Comparison of ENCODE assay signal across 8 cellular contexts in genomic region chr13:44918323-44919102, GRCh38.
A peak's percentile ranks its signal among the peaks of the same experiment; 100 is the strongest.
DNase-seq lines count a peak whose midpoint lies in the region; ATAC-seq and TF ChIP-seq lines count a peak whose summit lies in the region.

No MANE protein-coding gene starts in this region.

- POLR2A ChIA-PET in AG04450 (lab: Yijun Ruan, JAX): interaction anchor here (0.6 to 1.5 kb wide), 2 partner anchors 13 to 268 kb away, joined by 5 read pairs; no protein-coding TSS in a partner anchor

- peaks cover 0 to 4% (median 2%) of the 10 kb centered on the region in 4 donors for H3K4me1 ChIP-seq in liver (ENCODE audit: control insufficient read depth in 4 of 4, insufficient read depth in 4 of 4, low read length in 3 of 4)

- H3K9me3 ChIP-seq in AG04450 (ENCODE audit: control insufficient read depth, insufficient read depth, low read length): no peaks in the 10 kb centered on the region
- H3K9me3 ChIP-seq in liver (ENCODE audit: control insufficient read depth in 4 of 4, low read length in 3 of 4): no peaks in the 10 kb centered on the region

- 13% methylated on average over 26 of the region's 26 CpGs for WGBS in liver

- TF ChIP-seq CTCF in AG04450 (IDR thresholded peaks at IDR 0.05; ENCODE audit: low read depth, low read length) (peak; percentile 75), dorsolateral prefrontal cortex (IDR thresholded peaks at IDR 0.05 in 54 of 56, conservative IDR thresholded peaks at IDR 0.05 in 2 of 56; ENCODE audit: low read depth in 1 of 56, partially characterized antibody in 56 of 56) (peak; percentile 37 to 83 (median 65)), liver (IDR thresholded peaks at IDR 0.05; ENCODE audit: low read depth, low read length, missing input control) (peak; percentile 84)

- CTCF ChIA-PET in AG04450 (lab: Charles Lee): interaction anchor here (0.7 to 2.3 kb wide), 11 partner anchors 10 to 435 kb away, joined by 3 to 13 read pairs (median 3); no protein-coding TSS in a partner anchor

- intact Hi-C loops in dorsolateral prefrontal cortex (cut with DNase I): loop anchor here (2.0 to 5.0 kb wide), 3 partner anchors 49 to 342 kb away; partner anchors contain the start of gene TSC22D1 (in 1 of the 2)

- ATAC-seq in GM18519 (IDR thresholded peaks at IDR 0.05; ENCODE audit: low FRiP score, unreplicated experiment) (peak; percentile 68), HG03064 (IDR thresholded peaks at IDR 0.05; ENCODE audit: low read depth, unreplicated experiment) (peak; percentile 91)

- no peaks in the 10 kb centered on the region for H3K27me3 ChIP-seq in AG04450 (ENCODE audit: control insufficient read depth, insufficient read depth, low read length)
- H3K27me3 ChIP-seq in dorsolateral prefrontal cortex: no peaks in the 10 kb centered on the region
- no peaks in the 10 kb centered on the region for H3K27me3 ChIP-seq in liver (ENCODE audit: control insufficient read depth in 4 of 4, insufficient read depth in 4 of 4, low read length in 3 of 4)

- H3K27ac ChIP-seq in AG04450 (ENCODE audit: low read depth, low read length) (peak overlapping the region; percentile 99), dorsolateral prefrontal cortex (peak overlapping the region; percentile 89 to 100 (median 99)), liver (ENCODE audit: low read depth in 1 of 2, low read length in 2 of 2) (peak overlapping the region; percentile 95 to 99)

- H3K4me3 ChIP-seq in AG04450 (ENCODE audit: low read depth, low read length) (peak overlapping the region; percentile 66), dorsolateral prefrontal cortex (peak overlapping the region; percentile 52 to 87 (median 68)), liver (ENCODE audit: low read depth in 1 of 3, low read length in 3 of 3) (peak overlapping the region; percentile 42 to 74 (median 50))

- TF ChIP-seq RAD21 in liver (IDR thresholded peaks at IDR 0.05): peak; percentile 64 to 75

- peak overlapping the region; percentile 31 to 98 for H3K9ac ChIP-seq in liver (ENCODE audit: low read depth in 1 of 2, low read length in 2 of 2)

- DNase-seq in AG04450 (ENCODE audit: low read depth, low spot score) (peak; percentile 93), NCI-H510A (lab: John Stamatoyannopoulos, UW) (peak; percentile 11), dorsolateral prefrontal cortex (peak; percentile 74 to 90 (median 82))
- DNase-seq in activated CD4-positive, alpha-beta T cell treated with anti-CD3 and anti-CD28 coated beads for 48 hours: peak; percentile 86
- DNase-seq in stimulated activated CD4-positive, alpha-beta T cell treated with anti-CD3 and anti-CD28 coated beads, Interleukin-4, amount 100 ng/mL, for 4 hours: peak; percentile 71 to 72

- H3K36me3 ChIP-seq in liver (ENCODE audit: control insufficient read depth in 4 of 4, insufficient read depth in 3 of 4, low read depth in 1 of 4, low read length in 3 of 4): no peaks in the 10 kb centered on the region

TF ChIP-seq in liver, 16 proteins besides CTCF, POLR2A, EP300 and RAD21:
- TF ChIP-seq MAX (IDR thresholded peaks at IDR 0.05) (peak; percentile 49), ZBTB33 (IDR thresholded peaks at IDR 0.05) (no peak), REST (IDR thresholded peaks at IDR 0.05) (peak; percentile 79), JUND (IDR thresholded peaks at IDR 0.05) (peak; percentile 94 to 98), EGR1 (IDR thresholded peaks at IDR 0.05; ENCODE audit: low read depth in 2 of 2) (no peak), GABPA (IDR thresholded peaks at IDR 0.05 in 1 of 2, conservative IDR thresholded peaks at IDR 0.05 in 1 of 2) (no peak), ATF3 (IDR thresholded peaks at IDR 0.05) (no peak), SP1 (IDR thresholded peaks at IDR 0.05) (peak; percentile 67), RXRA (IDR thresholded peaks at IDR 0.05) (peak in 1 of 2 donors; percentile 4), HNF4G (IDR thresholded peaks at IDR 0.05) (no peak), FOXA1 (IDR thresholded peaks at IDR 0.05) (no peak), FOXA2 (IDR thresholded peaks at IDR 0.05) (peak; percentile 2), TAF1 (conservative IDR thresholded peaks at IDR 0.05) (no peak), NR2F2 (IDR thresholded peaks at IDR 0.05) (no peak), HNF4A (conservative IDR thresholded peaks at IDR 0.05) (peak in 1 of 2 donors; percentile 6), YY1 (IDR thresholded peaks at IDR 0.05) (peak; percentile 92)
TF ChIP-seq in liver: peak in this region for 8.

Comparison
In these comparisons a context has a peak if more than half of its experiments do, and no peak if none do; other contexts are left out.
1. Peak in every context shown above with its lines: DNase-seq, ATAC-seq, H3K4me3 ChIP-seq and H3K27ac ChIP-seq.
2. DNase-seq: peak in every context shown above with its lines; median percentile 93 in AG04450; 86 in activated CD4-positive, alpha-beta T cell treated with anti-CD3 and anti-CD28 coated beads for 48 hours; 82 in dorsolateral prefrontal cortex; 72 in stimulated activated CD4-positive, alpha-beta T cell treated with anti-CD3 and anti-CD28 coated beads, Interleukin-4, amount 100 ng/mL, for 4 hours; 11 in NCI-H510A.